In genomic region chr12:56300644-56301464, GRCh38 we compare ENCODE assay signal across 8 cellular contexts. TPM values are rescaled to one million over a fixed set of nuclear protein-coding genes. Genes with fewer than 3 reads are reported as not detected.
DNase-seq lines count a peak whose midpoint lies in the region; ATAC-seq, FAIRE-seq and TF ChIP-seq lines count a peak whose summit lies in the region.

No MANE protein-coding gene starts in this region.

- H3K36me3 ChIP-seq in HUES48 (ENCODE audit: control insufficient read depth, insufficient read depth, low read length) = peaks cover 45% of the 10 kb centered on the region
- H3K36me3 ChIP-seq in GM12878 (ENCODE audit: control insufficient read depth in 2 of 2, insufficient read depth in 2 of 2, low read length in 1 of 2) = no peaks in the 10 kb centered on the region
- H3K36me3 ChIP-seq in thyroid gland = peaks cover 0 to 4% of the 10 kb centered on the region in 2 donors

- FAIRE-seq in GM12878 (lab: Jason Lieb, UNC) = no peak

- H2AFZ ChIP-seq in GM12878 (ENCODE audit: control insufficient read depth, low read depth, low read length) = peak overlapping the region; percentile 93

- H3K27ac ChIP-seq in HUES48 (ENCODE audit: low read depth, low read length) = peak overlapping the region; percentile 88
- peak overlapping the region; percentile 85 for H3K27ac ChIP-seq in GM12878 (ENCODE audit: control insufficient read depth, insufficient read depth)
- H3K27ac ChIP-seq in layer of hippocampus (ENCODE audit: low read depth, low read length) = peak overlapping the region; percentile 94
- H3K27ac ChIP-seq in thyroid gland = peak overlapping the region; percentile 90 to 97 (median 91)

- SMC1A ChIA-PET in GM12878 (lab: Charles Lee; ENCODE audit: uncharacterized antibody, unreplicated experiment) = no interaction called here

- H3K9ac ChIP-seq in HUES48 (ENCODE audit: low read depth, low read length) = peak overlapping the region; percentile 62
- peak overlapping the region; percentile 73 for H3K9ac ChIP-seq in GM12878 (ENCODE audit: control insufficient read depth, insufficient read depth, low read length)

- ATAC-seq in GM12878 (no peak), HG02759 (IDR thresholded peaks at IDR 0.05; ENCODE audit: unreplicated experiment) (no peak)

- TF ChIP-seq POLR2A in GM12878 (IDR thresholded peaks at IDR 0.05; ENCODE audit: low read depth, low read length) = no peak
- TF ChIP-seq POLR2A in thyroid gland (IDR thresholded peaks at IDR 0.05) = no peak

- in situ Hi-C loops in GM12878 (cut with MboI) = no loop called here

- H3K79me2 ChIP-seq in GM12878 (ENCODE audit: control insufficient read depth, insufficient read depth, low read length) = peaks cover 42% of the 10 kb centered on the region

- H3K4me1 ChIP-seq in HUES48 (ENCODE audit: control insufficient read depth, insufficient read depth, low read length) = peaks cover 12% of the 10 kb centered on the region
- peaks cover 31% of the 10 kb centered on the region for H3K4me1 ChIP-seq in GM12878 (ENCODE audit: control insufficient read depth, insufficient read depth, low read length)
- H3K4me1 ChIP-seq in thyroid gland = peaks cover 41 to 50% of the 10 kb centered on the region in 2 donors

- DNase-seq in AG04449 (ENCODE audit: low read depth, low spot score) (no peak), GM12878 (ENCODE audit: low read depth, low spot score) (no peak), thyroid gland (no peak), HT-29 (ENCODE audit: low spot score) (no peak), NCI-H524 treated with DMSO at 0.1 percent for 48 hours (lab: John Stamatoyannopoulos, UW) (no peak)

- peak overlapping the region; percentile 88 for H3K4me2 ChIP-seq in GM12878 (ENCODE audit: control insufficient read depth, insufficient read depth)

- TF ChIP-seq CTCF in AG04449 (IDR thresholded peaks at IDR 0.05; ENCODE audit: insufficient read depth, low read length, missing control alignments) (no peak), GM12878 (IDR thresholded peaks at IDR 0.05 in 2 of 3, conservative IDR thresholded peaks at IDR 0.05 in 1 of 3; ENCODE audit: control insufficient read depth in 2 of 3, extremely low read depth in 1 of 3, insufficient read depth in 1 of 3, low read depth in 3 of 3, low read length in 3 of 3) (no peak), thyroid gland (IDR thresholded peaks at IDR 0.05) (no peak)

- H4K20me1 ChIP-seq in GM12878 (ENCODE audit: control insufficient read depth, insufficient read depth) = no peaks in the 10 kb centered on the region

- H3K4me3 ChIP-seq in AG04449 (ENCODE audit: low read depth, low read length) (peak overlapping the region; percentile 93), HUES48 (ENCODE audit: low read depth, low read length) (peak overlapping the region; percentile 98), GM12878 (peak overlapping the region; percentile 87), thyroid gland (replicated peaks in 1 of 3) (peak overlapping the region in 2 of 3 donors; percentile 70 to 86)

- H3K9me3 ChIP-seq in HUES48 (ENCODE audit: control insufficient read depth, insufficient read depth, low read length) (no peaks in the 10 kb centered on the region), GM12878 (replicated peaks; ENCODE audit: control insufficient read depth, insufficient read depth, low read length) (no peaks in the 10 kb centered on the region), thyroid gland (no peaks in the 10 kb centered on the region)

- TF ChIP-seq EP300 in GM12878 (IDR thresholded peaks at IDR 0.05; ENCODE audit: borderline replicate concordance in 1 of 2, control insufficient read depth in 1 of 2, low read depth in 2 of 2, low read length in 2 of 2) = no peak

- CTCF ChIA-PET in AG04449 (lab: Yijun Ruan, JAX) (interaction anchor here (0.6 to 1.3 kb wide), 6 partner anchors 20 to 183 kb away, joined by 3 to 4 read pairs (median 3); partner anchors contain the start of gene ZC3H10), GM12878 (lab: Yijun Ruan, JAX) (interaction anchor here (0.6 to 1.2 kb wide), 6 partner anchors 28 to 1895 kb away, joined by 3 to 4 read pairs (median 3); partner anchors contain the start of gene PAN2)

- RAD21 ChIA-PET in GM12878 (lab: Charles Lee; ENCODE audit: unreplicated experiment) = interaction anchor here (0.5 to 1.6 kb wide), 4 partner anchors 43 to 383 kb away, joined by 3 to 6 read pairs (median 4); partner anchors contain the start of genes ANKRD52, RNF41 and STAT2

- TSS peak; percentile 92 for BruUV-seq in GM12878 (replicated peaks; lab: Mats Ljungman, UMichigan)

- intact Hi-C loops in GM12878 (cut with micrococcal nuclease; ENCODE audit: unreplicated experiment) (loop anchor here (1.0 to 2.0 kb wide), 2 partner anchors 34 to 108 kb away; partner anchors contain the start of gene COQ10A), thyroid gland (cut with DNase I) (no loop called here)

- WGBS in GM12878 (ENCODE audit: insufficient coverage, insufficient replicate concordance, low lambda C conversion rate, missing lambda C conversion rate) = 67% methylated on average over 21 of the region's 21 CpGs
- 36 to 41% methylated on average over 21 of the region's 21 CpGs for WGBS in thyroid gland, 2 donors

- no peak for TF ChIP-seq RAD21 in GM12878 (IDR thresholded peaks at IDR 0.05; ENCODE audit: insufficient read depth, low read depth, low read length)

- H3K27me3 ChIP-seq in HUES48 (ENCODE audit: control insufficient read depth, insufficient read depth, low read length) (no peaks in the 10 kb centered on the region), GM12878 (replicated peaks in 1 of 2; ENCODE audit: control insufficient read depth in 2 of 2, insufficient read depth in 2 of 2, low read length in 1 of 2) (no peaks in the 10 kb centered on the region), layer of hippocampus (ENCODE audit: control insufficient read depth, insufficient read depth, low read length) (no peaks in the 10 kb centered on the region), thyroid gland (no peaks in the 10 kb centered on the region)

- POLR2A ChIA-PET in AG04449 (lab: Yijun Ruan, JAX) = interaction anchor here (0.6 to 1.6 kb wide), 2 partner anchors 15 to 86 kb away, joined by 3 to 6 read pairs; partner anchors contain the start of gene CNPY2
- POLR2A ChIA-PET in GM12878 (lab: Charles Lee) = interaction anchor here (0.7 to 1.5 kb wide), 3 partner anchors 14 to 59 kb away, joined by 3 to 6 read pairs (median 3); partner anchors contain the start of gene STAT2

RNA-seq across cellular contexts. Expression of gene CS, which starts 0.7 kb away (rescaled TPM):
- 118 and 131 TPM in 2 replicates for total RNA-seq in GM12878 (2013; cell fraction: nucleolus; rRNA removed)
- 105 and 109 TPM in 2 replicates for total RNA-seq in GM12878 (2014; rRNA removed)
- 111 and 119 TPM in 2 replicates for total RNA-seq in GM12878 (2014; rRNA removed; fragmentation: Illumina TruSeq; extraction: Trizol)
- 276 and 302 TPM in 2 replicates for total RNA-seq in GM12878 (2021)
- polyA plus RNA-seq in GM12878 (2011; ENCODE audit: low read depth) = 93.7 TPM
- polyA plus RNA-seq in GM12878 (2011; rRNA removed) = 71.2 and 159 TPM in 2 replicates
- 117 and 179 TPM in 2 replicates for polyA plus RNA-seq in GM12878 (2011; cell fraction: cytosol; rRNA removed)
- 139 and 160 TPM in 2 replicates for polyA plus RNA-seq in GM12878 (2011; cell fraction: nucleus; rRNA removed)
- 94.4 and 99.4 TPM in 2 replicates for polyA plus RNA-seq in GM12878 (2012)
- 237 and 305 TPM in 2 replicates for polyA plus RNA-seq in GM12878 (2014; fragmentation: Illumina TruSeq; extraction: Trizol)
- 100 to 1,000 TPM in 1 of 2 experiments, 10 to 100 TPM in 1; 64.9 to 104 TPM for polyA plus RNA-seq in GM12878 (2014; fragmentation: Nextera tagmentation; extraction: Ambion mirVana)
- polyA plus RNA-seq in GM12878 (2014; rRNA removed) = 115 and 140 TPM in 2 replicates
- polyA plus RNA-seq in GM12878 (2016; fragmentation: Nextera tagmentation; extraction: Ambion mirVana) = 100 to 1,000 TPM; 182 to 196 TPM
- 95.4 and 137 TPM in 2 replicates for polyA minus RNA-seq in GM12878 (2011; rRNA and poly(A)+ RNA removed)
- polyA minus RNA-seq in GM12878 (2011; cell fraction: cytosol; rRNA and poly(A)+ RNA removed) = 96.9 and 155 TPM in 2 replicates
- 51.6 and 56.0 TPM in 2 replicates for polyA minus RNA-seq in GM12878 (2011; cell fraction: nucleus; rRNA and poly(A)+ RNA removed)
- total RNA-seq in thyroid gland = 100 to 1,000 TPM; 110 to 190 (median 118) TPM
- 139 and 154 TPM in 2 replicates for total RNA-seq in HT-29 (2014; rRNA removed; shearing (Covaris generic))

RNA-seq across cellular contexts. Expression of gene CNPY2, which starts 14.9 kb away (rescaled TPM):
- 80.3 and 84.0 TPM in 2 replicates for total RNA-seq in GM12878 (2013; cell fraction: nucleolus; rRNA removed)
- 68.2 and 70.2 TPM in 2 replicates for total RNA-seq in GM12878 (2014; rRNA removed)
- 63.9 and 73.6 TPM in 2 replicates for total RNA-seq in GM12878 (2014; rRNA removed; fragmentation: Illumina TruSeq; extraction: Trizol)
- total RNA-seq in GM12878 (2021) = 75.0 and 93.7 TPM in 2 replicates
- 70.9 TPM for polyA plus RNA-seq in GM12878 (2011; ENCODE audit: low read depth)
- polyA plus RNA-seq in GM12878 (2011; rRNA removed) = 125 and 131 TPM in 2 replicates
- polyA plus RNA-seq in GM12878 (2011; cell fraction: cytosol; rRNA removed) = 102 and 103 TPM in 2 replicates
- 60.1 and 60.3 TPM in 2 replicates for polyA plus RNA-seq in GM12878 (2011; cell fraction: nucleus; rRNA removed)
- polyA plus RNA-seq in GM12878 (2012) = 69.2 and 98.1 TPM in 2 replicates
- 77.7 and 81.8 TPM in 2 replicates for polyA plus RNA-seq in GM12878 (2014; fragmentation: Illumina TruSeq; extraction: Trizol)
- 10 to 100 TPM; 25.0 to 50.3 TPM for polyA plus RNA-seq in GM12878 (2014; fragmentation: Nextera tagmentation; extraction: Ambion mirVana)
- 91.8 and 101 TPM in 2 replicates for polyA plus RNA-seq in GM12878 (2014; rRNA removed)
- polyA plus RNA-seq in GM12878 (2016; fragmentation: Nextera tagmentation; extraction: Ambion mirVana) = 100 to 1,000 TPM; 264 to 276 TPM
- polyA minus RNA-seq in GM12878 (2011; rRNA and poly(A)+ RNA removed) = 59.5 and 97.1 TPM in 2 replicates
- 16.9 and 22.7 TPM in 2 replicates for polyA minus RNA-seq in GM12878 (2011; cell fraction: cytosol; rRNA and poly(A)+ RNA removed)
- 19.9 and 26.8 TPM in 2 replicates for polyA minus RNA-seq in GM12878 (2011; cell fraction: nucleus; rRNA and poly(A)+ RNA removed)
- 100 to 1,000 TPM; 107 to 129 (median 124) TPM for total RNA-seq in thyroid gland
- 129 and 152 TPM in 2 replicates for total RNA-seq in HT-29 (2014; rRNA removed; shearing (Covaris generic))

RNA-seq across cellular contexts. Expression of gene PAN2, which starts 32.9 kb away (rescaled TPM):
- total RNA-seq in GM12878 (2013; cell fraction: nucleolus; rRNA removed) = 244 and 269 TPM in 2 replicates
- total RNA-seq in GM12878 (2014; rRNA removed) = 33.7 and 36.4 TPM in 2 replicates
- 20.2 and 22.3 TPM in 2 replicates for total RNA-seq in GM12878 (2014; rRNA removed; fragmentation: Illumina TruSeq; extraction: Trizol)
- 41.2 and 41.7 TPM in 2 replicates for total RNA-seq in GM12878 (2021)
- 51.4 TPM for polyA plus RNA-seq in GM12878 (2011; ENCODE audit: low read depth)
- polyA plus RNA-seq in GM12878 (2011; rRNA removed) = 61.8 and 64.5 TPM in 2 replicates
- polyA plus RNA-seq in GM12878 (2011; cell fraction: cytosol; rRNA removed) = 37.7 and 38.3 TPM in 2 replicates
- polyA plus RNA-seq in GM12878 (2011; cell fraction: nucleus; rRNA removed) = 574 and 803 TPM in 2 replicates
- polyA plus RNA-seq in GM12878 (2012) = 60.8 and 71.0 TPM in 2 replicates
- polyA plus RNA-seq in GM12878 (2014; fragmentation: Illumina TruSeq; extraction: Trizol) = 37.0 and 46.7 TPM in 2 replicates
- 10 to 100 TPM; 14.4 to 14.5 TPM for polyA plus RNA-seq in GM12878 (2014; fragmentation: Nextera tagmentation; extraction: Ambion mirVana)
- polyA plus RNA-seq in GM12878 (2014; rRNA removed) = 41.5 and 42.4 TPM in 2 replicates
- 10 to 100 TPM; 25.9 to 33.4 TPM for polyA plus RNA-seq in GM12878 (2016; fragmentation: Nextera tagmentation; extraction: Ambion mirVana)
- 40.8 and 56.2 TPM in 2 replicates for polyA minus RNA-seq in GM12878 (2011; rRNA and poly(A)+ RNA removed)
- 11.8 and 12.9 TPM in 2 replicates for polyA minus RNA-seq in GM12878 (2011; cell fraction: cytosol; rRNA and poly(A)+ RNA removed)
- polyA minus RNA-seq in GM12878 (2011; cell fraction: nucleus; rRNA and poly(A)+ RNA removed) = 95.8 and 97.1 TPM in 2 replicates
- total RNA-seq in thyroid gland = 100 to 1,000 TPM in 3 of 4 donors, 10 to 100 TPM in 1; 95.7 to 148 (median 134) TPM
- total RNA-seq in HT-29 (2014; rRNA removed; shearing (Covaris generic)) = 28.8 and 30.9 TPM in 2 replicates

RNA-seq across cellular contexts. Expression of gene COQ10A, which starts 34.1 kb away (rescaled TPM):
- 16.6 and 20.4 TPM in 2 replicates for total RNA-seq in GM12878 (2013; cell fraction: nucleolus; rRNA removed)
- total RNA-seq in GM12878 (2014; rRNA removed) = 7.6 and 7.9 TPM in 2 replicates
- total RNA-seq in GM12878 (2014; rRNA removed; fragmentation: Illumina TruSeq; extraction: Trizol) = 4.4 and 5.7 TPM in 2 replicates
- total RNA-seq in GM12878 (2021) = 6.1 and 7.8 TPM in 2 replicates
- 4.2 TPM for polyA plus RNA-seq in GM12878 (2011; ENCODE audit: low read depth)
- polyA plus RNA-seq in GM12878 (2011; rRNA removed) = 19.5 and 20.9 TPM in 2 replicates
- polyA plus RNA-seq in GM12878 (2011; cell fraction: cytosol; rRNA removed) = 18.8 and 20.9 TPM in 2 replicates
- polyA plus RNA-seq in GM12878 (2011; cell fraction: nucleus; rRNA removed) = 24.5 and 28.2 TPM in 2 replicates
- 5.8 and 6.7 TPM in 2 replicates for polyA plus RNA-seq in GM12878 (2012)
- polyA plus RNA-seq in GM12878 (2014; fragmentation: Illumina TruSeq; extraction: Trizol) = 8.8 and 9.5 TPM in 2 replicates
- 1 to 10 TPM; 3.3 to 4.5 TPM for polyA plus RNA-seq in GM12878 (2014; fragmentation: Nextera tagmentation; extraction: Ambion mirVana)
- polyA plus RNA-seq in GM12878 (2014; rRNA removed) = 10.2 and 11.7 TPM in 2 replicates
- 1 to 10 TPM; 4.4 to 6.0 TPM for polyA plus RNA-seq in GM12878 (2016; fragmentation: Nextera tagmentation; extraction: Ambion mirVana)
- polyA minus RNA-seq in GM12878 (2011; rRNA and poly(A)+ RNA removed) = 12.9 and 14.1 TPM in 2 replicates
- polyA minus RNA-seq in GM12878 (2011; cell fraction: cytosol; rRNA and poly(A)+ RNA removed) = 4.0 and 5.6 TPM in 2 replicates
- polyA minus RNA-seq in GM12878 (2011; cell fraction: nucleus; rRNA and poly(A)+ RNA removed) = 8.8 and 11.9 TPM in 2 replicates
- total RNA-seq in thyroid gland = 10 to 100 TPM; 11.3 to 28.7 (median 19.7) TPM
- 8.6 and 20.8 TPM in 2 replicates for total RNA-seq in HT-29 (2014; rRNA removed; shearing (Covaris generic))

RNA-seq across cellular contexts. Expression of gene IL23A, which starts 37.8 kb away (rescaled TPM):
- 2.9 and 3.3 TPM in 2 replicates for total RNA-seq in GM12878 (2013; cell fraction: nucleolus; rRNA removed)
- total RNA-seq in GM12878 (2014; rRNA removed) (4.2 and 5.7 TPM in 2 replicates), GM12878 (2014; rRNA removed; fragmentation: Illumina TruSeq; extraction: Trizol) (4.7 and 5.6 TPM in 2 replicates), GM12878 (2021) (4.3 and 4.7 TPM in 2 replicates), thyroid gland (1 to 10 TPM in 1 of 4 donors, under 1 TPM in 1, not detected in 2; 0.67 to 1.1 TPM)
- polyA plus RNA-seq in GM12878 (2011; ENCODE audit: low read depth) = 5.7 TPM
- polyA plus RNA-seq in GM12878 (2011; rRNA removed) (3.3 and 4.0 TPM in 2 replicates), GM12878 (2014; fragmentation: Illumina TruSeq; extraction: Trizol) (1.6 and 5.7 TPM in 2 replicates), GM12878 (2014; fragmentation: Nextera tagmentation; extraction: Ambion mirVana) (10 to 100 TPM in 1 of 2 experiments, 1 to 10 TPM in 1; 7.7 to 11.1 TPM), GM12878 (2014; rRNA removed) (9.9 and 10.8 TPM in 2 replicates), GM12878 (2016; fragmentation: Nextera tagmentation; extraction: Ambion mirVana) (1 to 10 TPM; 4.4 to 5.6 TPM)
- 3.0 and 3.3 TPM in 2 replicates for polyA plus RNA-seq in GM12878 (2011; cell fraction: cytosol; rRNA removed)
- 2.2 and 3.0 TPM in 2 replicates for polyA plus RNA-seq in GM12878 (2011; cell fraction: nucleus; rRNA removed)
- polyA plus RNA-seq in GM12878 (2012) = 6.0 and 6.3 TPM in 2 replicates
- polyA minus RNA-seq in GM12878 (2011; rRNA and poly(A)+ RNA removed) = 1.3 TPM in 1 of 2 replicates, not detected in the other
- 0.94 and 1.2 TPM in 2 replicates for polyA minus RNA-seq in GM12878 (2011; cell fraction: cytosol; rRNA and poly(A)+ RNA removed)
- polyA minus RNA-seq in GM12878 (2011; cell fraction: nucleus; rRNA and poly(A)+ RNA removed) = 0.48 and 2.1 TPM in 2 replicates
- 0.08 and 0.36 TPM in 2 replicates for total RNA-seq in HT-29 (2014; rRNA removed; shearing (Covaris generic))
